In the genomic region with DNA sequence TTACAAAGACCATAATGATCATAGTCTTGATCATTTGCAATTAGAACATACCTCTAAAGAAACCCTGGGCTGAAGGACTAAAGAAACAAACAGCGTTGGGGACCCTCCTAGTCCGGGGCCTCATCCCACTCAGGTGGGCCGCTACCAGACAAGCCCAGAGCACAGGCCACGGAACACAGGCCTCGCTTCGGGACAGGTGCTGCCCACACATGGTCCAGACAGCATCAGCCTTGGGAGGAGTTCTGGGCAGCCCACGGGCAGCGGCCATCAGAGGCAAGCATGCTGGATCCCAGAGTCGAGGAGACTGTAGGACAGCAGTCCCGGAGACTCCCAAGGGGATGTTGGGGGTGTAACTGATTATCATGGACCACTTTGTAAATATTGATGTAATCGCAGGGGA, we compare ENCODE assay signal across 16 cellular contexts.
"Had no signal": no experiment of that assay in that cellular context is flagged by ENCODE, and none has a peak within 500 bp of the region (broad histone marks: within the 10 kb centered on the region; RNA-seq: fewer than 3 reads in every experiment).

No MANE protein-coding gene starts in this region.

- ATAC-seq: stimulated activated memory B cell treated with anti-CD40 and anti-IgM and Interleukin-4, amounts not matched to agents 10 μg/mL and 1 μg/mL and 100 μg/mL, for 72 hours had no signal

- H3K27ac ChIP-seq: left lung, neutrophil had no signal

- H3K27me3 ChIP-seq: esophagus squamous epithelium, gastroesophageal sphincter, testis, transverse colon had no signal

- DNase-seq: central memory CD4-positive, alpha-beta T cell; esophagus squamous epithelium; foreskin fibroblast; glutamatergic neuron; islet precursor cell; left lung; mesendoderm; naive B cell; stimulated activated CD4-positive, alpha-beta T cell treated with anti-CD3 and anti-CD28 coated beads, Interleukin-15, amount 100 ng/mL, for 24 hours; stimulated activated CD4-positive, alpha-beta T cell treated with anti-CD3 and anti-CD28 coated beads, Interleukin-1b, Interleukin-23, amount 100 ng/mL, for 48 hours; stimulated activated CD4-positive, alpha-beta T cell treated with anti-CD3 and anti-CD28 coated beads, Interleukin-4, amount 100 ng/mL, for 24 hours; testis; transverse colon had no signal

- H3K36me3 ChIP-seq: left lung, neutrophil, transverse colon had no signal

- H3K4me3 ChIP-seq: gastroesophageal sphincter, left lung, testis, transverse colon had no signal

- H3K9me3 ChIP-seq: esophagus squamous epithelium, gastroesophageal sphincter, left lung, neutrophil, testis, transverse colon had no signal
